In genomic region chr3:128054363-128054762, GRCh38 we compare ENCODE assay signal across 8 cellular contexts. TPM values are rescaled to one million over a fixed set of nuclear protein-coding genes. Genes with fewer than 3 reads are reported as not detected.
DNase-seq lines count a peak whose midpoint lies in the region; ATAC-seq and TF ChIP-seq lines count a peak whose summit lies in the region.

No MANE protein-coding gene starts in this region.

- H3K9me3 Mint-ChIP-seq in brain, result peaks cover 0 to 2% (median 0%) of the 10 kb centered on the region in 5 experiments

- TF ChIP-seq POLR2A in GM18505 (IDR thresholded peaks at IDR 0.05; ENCODE audit: borderline replicate concordance, extremely low read depth, insufficient read depth, insufficient read length), result no peak

- peaks cover 58% of the 10 kb centered on the region for H3K36me3 Mint-ChIP-seq in brain

- ATAC-seq in GM18505 (IDR thresholded peaks at IDR 0.05; ENCODE audit: unreplicated experiment) (no peak), HG02970 (IDR thresholded peaks at IDR 0.05; ENCODE audit: low FRiP score, unreplicated experiment) (no peak)

- peak overlapping the region; percentile 89 for H3K4me3 ChIP-seq in mesodermal cell (ENCODE audit: extremely low read depth, insufficient read depth, low read length, poor library complexity, severe bottlenecking)

- peak overlapping the region; percentile 6 to 97 (median 92) for H3K27ac Mint-ChIP-seq in brain

- peaks cover 64% of the 10 kb centered on the region for H3K36me3 ChIP-seq in mesodermal cell (ENCODE audit: control insufficient read depth, insufficient read depth, low read length)

- DNase-seq in AG08396 (ENCODE audit: low spot score), result peak; percentile 65
- peak; percentile 57 for DNase-seq in HT1080 (ENCODE audit: low read depth)
- no peak for DNase-seq in NK-92 treated with Interleukin-12 subunit alpha and Interleukin-12 subunit beta, amount 100 ng/mL, for 24 hours (lab: John Stamatoyannopoulos, UW)
- DNase-seq in DMS 273 treated with DMSO at 0.1 percent for 48 hours (lab: John Stamatoyannopoulos, UW), result no peak

- H3K27ac ChIP-seq in mesodermal cell (ENCODE audit: low read depth, low read length, severe bottlenecking), result no peak overlapping the region

- no peak for TF ChIP-seq CTCF in brain (conservative IDR thresholded peaks at IDR 0.05)

- H3K27me3 Mint-ChIP-seq in brain, result peaks cover 11% of the 10 kb centered on the region

- no peaks in the 10 kb centered on the region for H3K9me3 ChIP-seq in mesodermal cell (ENCODE audit: control insufficient read depth, low read length)

- WGBS in mesodermal cell (ENCODE audit: insufficient coverage in 2 of 2), 2 experiments, result 50 to 78% methylated on average over 1 of the region's 3 CpGs

- H3K4me1 ChIP-seq in mesodermal cell (ENCODE audit: control insufficient read depth, insufficient read depth, low read length, poor library complexity, severe bottlenecking), result peaks cover 14% of the 10 kb centered on the region

- H3K4me3 Mint-ChIP-seq in brain, result peak overlapping the region; percentile 90 to 100 (median 97)

- H3K4me1 Mint-ChIP-seq in brain, result peaks cover 42% of the 10 kb centered on the region

RNA-seq across cellular contexts. Expression of gene SEC61A1, which starts 2.1 kb away (rescaled TPM):
- total RNA-seq in HT1080 (2014; rRNA removed; shearing (Covaris generic)), result 424 and 493 TPM in 2 replicates
- polyA plus RNA-seq in HT1080 (2015; cell fraction: cytosol; rRNA removed), result 332 and 368 TPM in 2 replicates
- polyA plus RNA-seq in HT1080 (2015; cell fraction: nucleus; rRNA removed), result 591 and 597 TPM in 2 replicates
- polyA plus RNA-seq in brain (ENCODE audit: insufficient read depth, low read depth, low replicate concordance), result 169 TPM
- 214 TPM for polyA plus RNA-seq in mesodermal cell (2013, experiment 1 of 2)
- polyA plus RNA-seq in mesodermal cell (2013, experiment 2 of 2), result 174 TPM

Comparison
In these comparisons a context has a peak if more than half of its experiments do, and no peak if none do; other contexts are left out.
1. DNase-seq: peak in AG08396 (single experiment) and HT1080 (single experiment); none in NK-92 treated with Interleukin-12 subunit alpha and Interleukin-12 subunit beta, amount 100 ng/mL, for 24 hours (single experiment) and DMS 273 treated with DMSO at 0.1 percent for 48 hours (single experiment).